Comparison of ENCODE assay signal across 20 cellular contexts in the genomic region with DNA sequence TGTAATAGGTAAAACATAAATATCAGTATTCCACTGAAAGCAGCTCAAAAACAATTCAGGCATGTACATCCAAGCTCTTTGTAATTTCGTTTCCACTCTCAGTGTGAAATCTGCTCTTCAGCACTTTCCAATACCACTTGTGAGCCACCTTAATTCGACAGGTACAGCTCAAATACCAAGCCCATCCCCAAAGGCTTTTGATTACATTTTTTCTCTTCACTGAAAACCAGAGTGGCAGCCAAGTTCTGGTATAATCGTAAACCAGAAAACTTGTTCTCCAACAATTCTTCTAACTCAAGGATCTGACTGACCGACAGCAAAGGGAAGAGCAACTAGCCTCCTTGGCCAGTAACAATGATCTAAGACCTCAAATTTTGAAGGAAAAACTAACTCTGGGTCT.
"Had no signal": no experiment of that assay in that cellular context is flagged by ENCODE, and none has a peak within 500 bp of the region (broad histone marks: within the 10 kb centered on the region; RNA-seq: fewer than 3 reads in every experiment).

No MANE protein-coding gene starts in this region.

- H3K4me3 Mint-ChIP-seq: activated CD4-positive, alpha-beta memory T cell treated with anti-CD3 and anti-CD28 coated beads, Interleukin-2, amount 10 ng/mL, durations not matched to agents 7 days and 5 days; activated CD4-positive, alpha-beta T cell treated with anti-CD3 and anti-CD28 coated beads for 36 hours; activated naive CD8-positive, alpha-beta T cell; activated T-cell treated with anti-CD3 and anti-CD28 coated beads, Interleukin-2, amount 50 U/mL, for 72 hours; dendritic cell treated with granulocyte-macrophage colony-stimulating factor and Interleukin-4, amounts not matched to agents 40 ng/mL and 50 ng/mL, for 4 days; effector memory CD8-positive, alpha-beta T cell; stimulated activated naive CD8-positive, alpha-beta T cell treated with anti-CD3 and anti-CD28 coated beads, Interleukin-15, Interleukin-2, amounts not matched to agents 100 ng/mL and 50 ng/mL, for 24 hours had no signal

- H3K9me3 ChIP-seq: gastroesophageal sphincter, heart right ventricle, right lobe of liver, suprapubic skin had no signal

- DNase-seq: activated CD4-positive, alpha-beta memory T cell treated with anti-CD3 and anti-CD28 coated beads, Interleukin-2, amount 10 ng/mL, durations not matched to agents 7 days and 5 days; activated CD4-positive, alpha-beta T cell treated with anti-CD3 and anti-CD28 coated beads for 36 hours; activated gamma-delta T cell treated with Interleukin-2 at 50 U/mL for 16 hours; activated T-cell treated with anti-CD3 and anti-CD28 coated beads, Interleukin-2, amount 50 U/mL, for 72 hours; amniotic stem cell; cerebellar nuclear complex; effector memory CD8-positive, alpha-beta T cell; heart right ventricle; left cardiac atrium; nucleus accumbens; right lobe of liver; T-helper 1 cell had no signal

- H3K27ac Mint-ChIP-seq: activated CD4-positive, alpha-beta memory T cell treated with anti-CD3 and anti-CD28 coated beads, Interleukin-2, amount 10 ng/mL, durations not matched to agents 7 days and 5 days; activated CD4-positive, alpha-beta T cell treated with anti-CD3 and anti-CD28 coated beads for 36 hours; activated naive CD8-positive, alpha-beta T cell; dendritic cell treated with granulocyte-macrophage colony-stimulating factor and Interleukin-4, amounts not matched to agents 40 ng/mL and 50 ng/mL, for 4 days; stimulated activated naive CD8-positive, alpha-beta T cell treated with anti-CD3 and anti-CD28 coated beads, Interleukin-15, Interleukin-2, amounts not matched to agents 100 ng/mL and 50 ng/mL, for 24 hours had no signal

- H3K27me3 Mint-ChIP-seq: activated CD4-positive, alpha-beta memory T cell treated with anti-CD3 and anti-CD28 coated beads, Interleukin-2, amount 10 ng/mL, durations not matched to agents 7 days and 5 days; activated CD4-positive, alpha-beta T cell treated with anti-CD3 and anti-CD28 coated beads for 36 hours; activated naive CD8-positive, alpha-beta T cell; dendritic cell treated with granulocyte-macrophage colony-stimulating factor and Interleukin-4, amounts not matched to agents 40 ng/mL and 50 ng/mL, for 4 days; effector memory CD8-positive, alpha-beta T cell; stimulated activated naive CD8-positive, alpha-beta T cell treated with anti-CD3 and anti-CD28 coated beads, Interleukin-15, Interleukin-2, amounts not matched to agents 100 ng/mL and 50 ng/mL, for 24 hours had no signal

- H3K27me3 ChIP-seq: gastroesophageal sphincter, heart right ventricle, right lobe of liver, suprapubic skin had no signal

- H3K4me1 ChIP-seq: right lobe of liver had no signal

- H3K4me3 ChIP-seq: gastroesophageal sphincter, heart right ventricle, lung, right lobe of liver, smooth muscle cell, suprapubic skin had no signal

- H3K27ac ChIP-seq: heart right ventricle, right lobe of liver, suprapubic skin had no signal

- H3K9me3 Mint-ChIP-seq: activated CD4-positive, alpha-beta memory T cell treated with anti-CD3 and anti-CD28 coated beads, Interleukin-2, amount 10 ng/mL, durations not matched to agents 7 days and 5 days; activated T-cell treated with anti-CD3 and anti-CD28 coated beads, Interleukin-2, amount 50 U/mL, for 72 hours; dendritic cell treated with granulocyte-macrophage colony-stimulating factor and Interleukin-4, amounts not matched to agents 40 ng/mL and 50 ng/mL, for 4 days; effector memory CD8-positive, alpha-beta T cell; stimulated activated naive CD8-positive, alpha-beta T cell treated with anti-CD3 and anti-CD28 coated beads, Interleukin-15, Interleukin-2, amounts not matched to agents 100 ng/mL and 50 ng/mL, for 24 hours had no signal

- ATAC-seq: activated CD4-positive, alpha-beta T cell treated with anti-CD3 and anti-CD28 coated beads for 36 hours; activated T-cell treated with anti-CD3 and anti-CD28 coated beads, Interleukin-2, amount 50 U/mL, for 72 hours; effector memory CD8-positive, alpha-beta T cell; gastroesophageal sphincter; heart right ventricle; left cardiac atrium; SK-N-SH treated with all-trans-retinoic acid at 6 μM for 48 hours had no signal

- H3K36me3 Mint-ChIP-seq: activated naive CD8-positive, alpha-beta T cell had no signal

- H3K4me1 Mint-ChIP-seq: activated CD4-positive, alpha-beta memory T cell treated with anti-CD3 and anti-CD28 coated beads, Interleukin-2, amount 10 ng/mL, durations not matched to agents 7 days and 5 days had no signal
